Comparison of ENCODE assay signal across 5 cellular contexts in genomic region chr6:26735073-26735472, GRCh38.
A peak's percentile ranks its signal among the peaks of the same experiment; 100 is the strongest.
DNase-seq lines count a peak whose midpoint lies in the region; ATAC-seq, FAIRE-seq and TF ChIP-seq lines count a peak whose summit lies in the region.
"Not testable (repeated sequence)": the region's sequence is repeated elsewhere in the genome, so short reads cannot be mapped to it uniquely, and the experiment has no call there.

No MANE protein-coding gene starts in this region.

- H3K9me3 ChIP-seq in HCT116 (ENCODE audit: control insufficient read depth in 1 of 2, insufficient read depth in 1 of 2, low read depth in 1 of 2, low read length in 2 of 2); RWPE2 (ENCODE audit: severe bottlenecking): not testable (repeated sequence)

- H3K79me2 ChIP-seq in HCT116 (ENCODE audit: insufficient read depth, low read length): not testable (repeated sequence)

- not testable (repeated sequence) for H3K4me3 Mint-ChIP-seq in activated naive CD8-positive, alpha-beta T cell treated with anti-CD3 and anti-CD28 coated beads, Interleukin-2, amount 50 U/mL, for 24 hours

- not testable (repeated sequence) for TF ChIP-seq CTCF in HCT116 (IDR thresholded peaks at IDR 0.05 in 2 of 3, conservative IDR thresholded peaks at IDR 0.05 in 1 of 3; ENCODE audit: borderline replicate concordance in 1 of 3, insufficient read depth in 1 of 3, low read depth in 2 of 3, low read length in 2 of 3); RWPE2 (IDR thresholded peaks at IDR 0.05; ENCODE audit: poor library complexity, severe bottlenecking); foreskin keratinocyte (conservative IDR thresholded peaks at IDR 0.05)

- H2AFZ ChIP-seq in HCT116 (ENCODE audit: low read depth, low read length, poor library complexity, severe bottlenecking): not testable (repeated sequence)

- H3K27me3 Mint-ChIP-seq in activated naive CD8-positive, alpha-beta T cell treated with anti-CD3 and anti-CD28 coated beads, Interleukin-2, amount 50 U/mL, for 24 hours: not testable (repeated sequence)

- not testable (repeated sequence) for DNase-seq in HCT116 (ENCODE audit: low read depth, low spot score); RWPE2 (ENCODE audit: low spot score); activated naive CD8-positive, alpha-beta T cell treated with anti-CD3 and anti-CD28 coated beads, Interleukin-2, amount 50 U/mL, for 24 hours; foreskin keratinocyte

- ATAC-seq in HCT116: peak; percentile 93
- peak; percentile 48; the same call in 2 of the 3 replicates for ATAC-seq in RWPE2 (ENCODE audit: low read depth)
- ATAC-seq in activated naive CD8-positive, alpha-beta T cell treated with anti-CD3 and anti-CD28 coated beads, Interleukin-2, amount 50 U/mL, for 24 hours: peak; percentile 49
- ATAC-seq in foreskin keratinocyte: peak; percentile 51

- BruUV-seq in HCT116 (replicated peaks; lab: Mats Ljungman, UMichigan): not testable (repeated sequence)

- H3K36me3 ChIP-seq in HCT116 (ENCODE audit: control insufficient read depth in 1 of 2, insufficient read depth in 2 of 2, low read length in 2 of 2); RWPE2 (ENCODE audit: low read depth): not testable (repeated sequence)

- H3K4me3 ChIP-seq in HCT116 (replicated peaks in 1 of 2; ENCODE audit: low read depth in 1 of 2, low read length in 2 of 2); RWPE2 (ENCODE audit: severe bottlenecking): not testable (repeated sequence)

- H3K27me3 ChIP-seq in HCT116 (ENCODE audit: insufficient read depth, low read length); RWPE2 (ENCODE audit: insufficient read depth, poor library complexity, severe bottlenecking); foreskin keratinocyte: not testable (repeated sequence)

- TF ChIP-seq POLR2A in HCT116 (IDR thresholded peaks at IDR 0.05; ENCODE audit: borderline replicate concordance, extremely low read depth, insufficient read depth, insufficient read length): not testable (repeated sequence)

- H3K36me3 Mint-ChIP-seq in activated naive CD8-positive, alpha-beta T cell treated with anti-CD3 and anti-CD28 coated beads, Interleukin-2, amount 50 U/mL, for 24 hours (ENCODE audit: low read depth): not testable (repeated sequence)

- H3K27ac ChIP-seq in HCT116 (ENCODE audit: low read depth, low read length); RWPE2 (ENCODE audit: poor library complexity, severe bottlenecking); foreskin keratinocyte: not testable (repeated sequence)

- RAD21 ChIA-PET in HCT116 (lab: Charles Lee; ENCODE audit: low non-redundant PET in 1 of 2, low total read pairs in 2 of 2, uncharacterized antibody in 2 of 2, unreplicated experiment in 2 of 2): not testable (repeated sequence)

- peak; percentile 95 for FAIRE-seq in G401.6 (lab: Jason Lieb, UNC)

- H3K9me3 Mint-ChIP-seq in activated naive CD8-positive, alpha-beta T cell treated with anti-CD3 and anti-CD28 coated beads, Interleukin-2, amount 50 U/mL, for 24 hours: not testable (repeated sequence)

- CTCF ChIA-PET in HCT116 (lab: Charles Lee): not testable (repeated sequence)

- POLR2A ChIA-PET in HCT116 (lab: Charles Lee): not testable (repeated sequence)

- intact Hi-C loops in HCT116 (cut with micrococcal nuclease): not testable (repeated sequence)

- not testable (repeated sequence) for H3K27ac Mint-ChIP-seq in activated naive CD8-positive, alpha-beta T cell treated with anti-CD3 and anti-CD28 coated beads, Interleukin-2, amount 50 U/mL, for 24 hours

- not testable (repeated sequence) for TF ChIP-seq RAD21 in HCT116 (IDR thresholded peaks at IDR 0.05; ENCODE audit: low read depth)

- not testable (repeated sequence) for H3K4me1 ChIP-seq in HCT116 (ENCODE audit: control insufficient read depth in 1 of 2, insufficient read depth in 2 of 2, low read length in 2 of 2); RWPE2 (ENCODE audit: insufficient read depth, poor library complexity, severe bottlenecking); foreskin keratinocyte

- not testable (repeated sequence) for H4K20me1 ChIP-seq in HCT116 (ENCODE audit: insufficient read depth)

- H3K9ac ChIP-seq in HCT116 (ENCODE audit: low read length): not testable (repeated sequence)

- H3K4me1 Mint-ChIP-seq in activated naive CD8-positive, alpha-beta T cell treated with anti-CD3 and anti-CD28 coated beads, Interleukin-2, amount 50 U/mL, for 24 hours: not testable (repeated sequence)

- H3K9me2 ChIP-seq in HCT116 (ENCODE audit: insufficient read depth): not testable (repeated sequence)

- H3K4me2 ChIP-seq in HCT116 (ENCODE audit: low read length): not testable (repeated sequence)
